Comparison of ENCODE assay signal across 30 cellular contexts in the genomic region with DNA sequence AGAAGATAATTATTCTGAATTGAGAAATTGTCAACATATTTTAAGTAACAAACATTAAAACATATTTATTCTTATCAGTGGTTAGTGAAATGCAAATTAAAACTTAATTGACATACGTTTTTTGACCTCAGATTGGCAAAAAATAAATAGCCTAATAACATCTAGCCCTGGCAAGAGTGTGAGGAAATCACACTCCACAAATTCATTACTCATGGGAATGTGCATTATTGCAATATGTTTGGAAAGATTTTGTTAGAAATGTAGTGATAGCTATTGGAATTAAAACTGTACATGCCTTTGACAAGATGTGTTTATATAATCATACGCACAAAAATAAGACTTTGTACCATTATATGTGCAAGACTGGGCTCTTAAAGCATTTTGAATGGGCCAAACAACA.
"Had no signal": no experiment of that assay in that cellular context is flagged by ENCODE, and none has a peak within 500 bp of the region (broad histone marks: within the 10 kb centered on the region; RNA-seq: fewer than 3 reads in every experiment).

No MANE protein-coding gene starts in this region.

- H3K4me3 ChIP-seq: left ventricle myocardium inferior, lung, neural progenitor cell, ovary, prostate gland, spleen, transverse colon, upper lobe of left lung, vagina had no signal

- H3K4me1 ChIP-seq: left ventricle myocardium inferior, neural progenitor cell, prostate gland, spleen, transverse colon, vagina had no signal

- H3K27me3 ChIP-seq: neural progenitor cell, neutrophil, ovary, spleen, transverse colon, upper lobe of left lung, vagina had no signal

- H3K27ac ChIP-seq: left ventricle myocardium inferior, neural progenitor cell, neutrophil, ovary, prostate gland, spleen, transverse colon, upper lobe of left lung, vagina had no signal

- DNase-seq: hypothalamus; immature natural killer cell; kidney; left ventricle myocardium inferior; mesendoderm; naive B cell; natural killer cell; nephron progenitor cell; occipital lobe; ovary; posterior cingulate gyrus; retina; right cardiac atrium; small intestine; spleen; stimulated activated CD4-positive, alpha-beta T cell treated with anti-CD3 and anti-CD28 coated beads, Interleukin-4, amount 100 ng/mL, for 4 hours; stimulated activated CD8-positive, alpha-beta memory T cell treated with anti-CD3 and anti-CD28 coated beads, Interleukin-4, amount 100 ng/mL, for 48 hours; stimulated activated naive CD4-positive, alpha-beta T cell treated with Interleukin-2 at 50 U/mL for 16 hours; stimulated activated naive CD8-positive, alpha-beta T cell treated with anti-CD3 and anti-CD28 coated beads, Interleukin-15, amount 100 ng/mL, for 72 hours; substantia nigra; transverse colon; upper lobe of left lung had no signal

- H3K9me3 ChIP-seq: left ventricle myocardium inferior, neutrophil, ovary, prostate gland, spleen, transverse colon, upper lobe of left lung, vagina had no signal

- ATAC-seq: natural killer cell; right cardiac atrium; sciatic nerve; stimulated activated memory B cell treated with anti-CD40 and anti-IgM and Interleukin-4, amounts not matched to agents 10 μg/mL and 1 μg/mL and 100 μg/mL, for 72 hours; stimulated activated naive CD8-positive, alpha-beta T cell treated with anti-CD3 and anti-CD28 coated beads, Interleukin-15, amount 100 ng/mL, for 72 hours had no signal

- H3K36me3 ChIP-seq: left ventricle myocardium inferior, neural progenitor cell, neutrophil, ovary, prostate gland, spleen, transverse colon, upper lobe of left lung, vagina had no signal

- FAIRE-seq: islet of Langerhans, small intestine had no signal

- H3K9ac ChIP-seq: neural progenitor cell had no signal
